31 cellular contexts compared by ENCODE assay signal in genomic region chr1:78432016-78432415, GRCh38. TPM values are rescaled to one million over a fixed set of nuclear protein-coding genes. Genes with fewer than 3 reads are reported as not detected.
"Had no signal": no experiment of that assay in that cellular context is flagged by ENCODE, and none has a peak within 500 bp of the region (broad histone marks: within the 10 kb centered on the region; RNA-seq: fewer than 3 reads in every experiment).

No MANE protein-coding gene starts in this region.

- H3K4me1 ChIP-seq: foreskin keratinocyte, gastrocnemius medialis, heart left ventricle had no signal

- H3K27ac ChIP-seq: brain microvascular endothelial cell, coronary artery, dorsolateral prefrontal cortex, foreskin keratinocyte, gastrocnemius medialis, heart left ventricle had no signal

- H3K4me3 ChIP-seq: coronary artery, dorsolateral prefrontal cortex, gastrocnemius medialis, heart left ventricle had no signal

- H3K27me3 Mint-ChIP-seq: activated CD4-positive, alpha-beta memory T cell treated with anti-CD3 and anti-CD28 coated beads for 36 hours; activated CD4-positive, alpha-beta T cell treated with anti-CD3 and anti-CD28 coated beads for 36 hours; activated CD4-positive, alpha-beta T cell treated with anti-CD3 and anti-CD28 coated beads, Interleukin-2, amount 10 ng/mL, durations not matched to agents 24 days and 14 days; activated CD8-positive, alpha-beta memory T cell treated with anti-CD3 and anti-CD28 coated beads, Interleukin-2, amount 10 ng/mL, durations not matched to agents 7 days and 5 days; activated naive CD4-positive, alpha-beta T cell treated with anti-CD3 and anti-CD28 coated beads, Interleukin-2, amount 10 ng/mL, durations not matched to agents 7 days and 5 days; central memory CD8-positive, alpha-beta T cell; dendritic cell treated with granulocyte-macrophage colony-stimulating factor and Interleukin-4, amounts not matched to agents 40 ng/mL and 50 ng/mL, for 4 days had no signal

- H3K27me3 ChIP-seq: brain microvascular endothelial cell, gastrocnemius medialis, heart left ventricle had no signal

- H3K36me3 ChIP-seq: brain microvascular endothelial cell, gastrocnemius medialis, heart left ventricle had no signal

- DNase-seq: activated CD4-positive, alpha-beta memory T cell treated with anti-CD3 and anti-CD28 coated beads for 36 hours; activated CD4-positive, alpha-beta T cell treated with anti-CD3 and anti-CD28 coated beads for 36 hours; activated CD4-positive, alpha-beta T cell treated with anti-CD3 and anti-CD28 coated beads, Interleukin-2, amount 10 ng/mL, durations not matched to agents 24 days and 14 days; activated CD4-positive, CD25-positive, alpha-beta regulatory T cell; activated CD4-positive, CD25-positive, alpha-beta regulatory T cell treated with anti-CD3 and anti-CD28 coated beads, Interleukin-2, amount 50 U/mL, for 72 hours; activated CD8-positive, alpha-beta memory T cell treated with anti-CD3 and anti-CD28 coated beads, Interleukin-2, amount 10 ng/mL, durations not matched to agents 7 days and 5 days; activated CD8-positive, alpha-beta memory T cell treated with anti-CD3 and anti-CD28 coated beads, Interleukin-2, amount 50 U/mL, for 4 hours; activated CD8-positive, alpha-beta T cell treated with anti-CD3 and anti-CD28 coated beads, Interleukin-2, amount 10 ng/mL, durations not matched to agents 7 days and 5 days; activated gamma-delta T cell; activated naive CD4-positive, alpha-beta T cell; activated naive CD4-positive, alpha-beta T cell treated with anti-CD3 and anti-CD28 coated beads, Interleukin-2, amount 10 ng/mL, durations not matched to agents 7 days and 5 days; activated naive CD8-positive, alpha-beta T cell treated with anti-CD3 and anti-CD28 coated beads, Interleukin-2, amount 10 ng/mL, durations not matched to agents 7 days and 5 days; activated T-cell treated with anti-CD3 and anti-CD28 coated beads, Interleukin-2, amount 50 U/mL, for 1 hour; activated T-cell treated with anti-CD3 and anti-CD28 coated beads, Interleukin-2, amount 50 U/mL, for 48 hours; amniotic stem cell; anterior cingulate cortex; brain microvascular endothelial cell; dorsolateral prefrontal cortex; effector memory CD4-positive, alpha-beta T cell; endodermal cell; foreskin keratinocyte; gastrocnemius medialis; glutamatergic neuron; heart left ventricle; T-helper 2 cell had no signal

- H3K4me3 Mint-ChIP-seq: activated CD4-positive, alpha-beta memory T cell treated with anti-CD3 and anti-CD28 coated beads for 36 hours; activated CD4-positive, alpha-beta T cell treated with anti-CD3 and anti-CD28 coated beads for 36 hours; activated CD4-positive, alpha-beta T cell treated with anti-CD3 and anti-CD28 coated beads, Interleukin-2, amount 10 ng/mL, durations not matched to agents 24 days and 14 days; activated CD8-positive, alpha-beta memory T cell treated with anti-CD3 and anti-CD28 coated beads, Interleukin-2, amount 10 ng/mL, durations not matched to agents 7 days and 5 days; activated CD8-positive, alpha-beta T cell treated with anti-CD3 and anti-CD28 coated beads, Interleukin-2, amount 10 ng/mL, durations not matched to agents 7 days and 5 days; activated naive CD4-positive, alpha-beta T cell treated with anti-CD3 and anti-CD28 coated beads, Interleukin-2, amount 10 ng/mL, durations not matched to agents 7 days and 5 days; activated naive CD8-positive, alpha-beta T cell treated with anti-CD3 and anti-CD28 coated beads, Interleukin-2, amount 10 ng/mL, durations not matched to agents 7 days and 5 days; central memory CD8-positive, alpha-beta T cell; dendritic cell treated with granulocyte-macrophage colony-stimulating factor and Interleukin-4, amounts not matched to agents 40 ng/mL and 50 ng/mL, for 4 days; endodermal cell had no signal

- H3K9me3 Mint-ChIP-seq: activated CD4-positive, alpha-beta memory T cell treated with anti-CD3 and anti-CD28 coated beads for 36 hours; activated CD4-positive, alpha-beta T cell treated with anti-CD3 and anti-CD28 coated beads, Interleukin-2, amount 10 ng/mL, durations not matched to agents 24 days and 14 days; activated naive CD4-positive, alpha-beta T cell treated with anti-CD3 and anti-CD28 coated beads, Interleukin-2, amount 10 ng/mL, durations not matched to agents 7 days and 5 days had no signal

- H3K9me3 ChIP-seq: gastrocnemius medialis had no signal

- H3K36me3 Mint-ChIP-seq: activated CD4-positive, alpha-beta memory T cell treated with anti-CD3 and anti-CD28 coated beads for 36 hours; activated CD8-positive, alpha-beta memory T cell treated with anti-CD3 and anti-CD28 coated beads, Interleukin-2, amount 10 ng/mL, durations not matched to agents 7 days and 5 days; activated naive CD4-positive, alpha-beta T cell treated with anti-CD3 and anti-CD28 coated beads, Interleukin-2, amount 10 ng/mL, durations not matched to agents 7 days and 5 days; activated naive CD4-positive, alpha-beta T cell treated with anti-CD3 and anti-CD28 coated beads, Interleukin-2, amount 50 U/mL, for 72 hours; activated naive CD8-positive, alpha-beta T cell treated with anti-CD3 and anti-CD28 coated beads, Interleukin-2, amount 10 ng/mL, durations not matched to agents 7 days and 5 days had no signal

- H3K27ac Mint-ChIP-seq: activated CD4-positive, alpha-beta memory T cell treated with anti-CD3 and anti-CD28 coated beads for 36 hours; activated CD4-positive, alpha-beta T cell treated with anti-CD3 and anti-CD28 coated beads for 36 hours; activated CD4-positive, alpha-beta T cell treated with anti-CD3 and anti-CD28 coated beads, Interleukin-2, amount 10 ng/mL, durations not matched to agents 24 days and 14 days; activated CD8-positive, alpha-beta memory T cell treated with anti-CD3 and anti-CD28 coated beads, Interleukin-2, amount 10 ng/mL, durations not matched to agents 7 days and 5 days; activated CD8-positive, alpha-beta T cell treated with anti-CD3 and anti-CD28 coated beads, Interleukin-2, amount 10 ng/mL, durations not matched to agents 7 days and 5 days; activated naive CD4-positive, alpha-beta T cell treated with anti-CD3 and anti-CD28 coated beads, Interleukin-2, amount 10 ng/mL, durations not matched to agents 7 days and 5 days; activated naive CD4-positive, alpha-beta T cell treated with anti-CD3 and anti-CD28 coated beads, Interleukin-2, amount 50 U/mL, for 72 hours; activated naive CD8-positive, alpha-beta T cell treated with anti-CD3 and anti-CD28 coated beads, Interleukin-2, amount 10 ng/mL, durations not matched to agents 7 days and 5 days; dendritic cell treated with granulocyte-macrophage colony-stimulating factor and Interleukin-4, amounts not matched to agents 40 ng/mL and 50 ng/mL, for 4 days; endodermal cell had no signal

- H3K4me1 Mint-ChIP-seq: activated CD4-positive, alpha-beta T cell treated with anti-CD3 and anti-CD28 coated beads for 36 hours; activated CD4-positive, alpha-beta T cell treated with anti-CD3 and anti-CD28 coated beads, Interleukin-2, amount 10 ng/mL, durations not matched to agents 24 days and 14 days; activated CD8-positive, alpha-beta memory T cell treated with anti-CD3 and anti-CD28 coated beads, Interleukin-2, amount 10 ng/mL, durations not matched to agents 7 days and 5 days; activated naive CD4-positive, alpha-beta T cell treated with anti-CD3 and anti-CD28 coated beads, Interleukin-2, amount 10 ng/mL, durations not matched to agents 7 days and 5 days; activated naive CD8-positive, alpha-beta T cell treated with anti-CD3 and anti-CD28 coated beads, Interleukin-2, amount 10 ng/mL, durations not matched to agents 7 days and 5 days; central memory CD8-positive, alpha-beta T cell; endodermal cell had no signal

RNA-seq across cellular contexts. Expression of gene PTGFR, which starts 58.8 kb away (rescaled TPM):
- total RNA-seq: activated CD4-positive, alpha-beta memory T cell treated with anti-CD3 and anti-CD28 coated beads for 36 hours; activated CD4-positive, alpha-beta T cell treated with anti-CD3 and anti-CD28 coated beads for 36 hours; activated CD4-positive, alpha-beta T cell treated with anti-CD3 and anti-CD28 coated beads, Interleukin-2, amount 10 ng/mL, durations not matched to agents 24 days and 14 days; activated CD8-positive, alpha-beta memory T cell treated with anti-CD3 and anti-CD28 coated beads for 36 hours; activated CD8-positive, alpha-beta memory T cell treated with anti-CD3 and anti-CD28 coated beads, Interleukin-2, amount 10 ng/mL, durations not matched to agents 7 days and 5 days; activated CD8-positive, alpha-beta T cell treated with anti-CD3 and anti-CD28 coated beads, Interleukin-2, amount 10 ng/mL, durations not matched to agents 7 days and 5 days; activated naive CD4-positive, alpha-beta T cell treated with anti-CD3 and anti-CD28 coated beads, Interleukin-2, amount 50 U/mL, for 72 hours; activated naive CD8-positive, alpha-beta T cell treated with anti-CD3 and anti-CD28 coated beads, Interleukin-2, amount 10 ng/mL, durations not matched to agents 7 days and 5 days; T-helper 1 cell treated with Interleukin-12 subunit alpha and Interleukin-12 subunit beta and Interleukin-4 antibody, amounts not matched to agents 30 ng/mL and 1 ng/mL, for 36 hours had no signal
